ENCODE assay signal across 23 cellular contexts in genomic region chr15:83595191-83595590, GRCh38. TPM values are rescaled to one million over a fixed set of nuclear protein-coding genes. Genes with fewer than 3 reads are reported as not detected.
DNase-seq lines count a peak whose midpoint lies in the region; ATAC-seq and TF ChIP-seq lines count a peak whose summit lies in the region.
"Had no signal": no experiment of that assay in that cellular context is flagged by ENCODE, and none has a peak within 500 bp of the region (broad histone marks: within the 10 kb centered on the region; RNA-seq: fewer than 3 reads in every experiment).

No MANE protein-coding gene starts in this region.

- WGBS in prostate gland = 48% methylated on average over 1 of the region's 1 CpG

- H3K4me1 ChIP-seq in HEK293 (ENCODE audit: control insufficient read depth, insufficient read depth, low read length) = no peaks in the 10 kb centered on the region
- H3K4me1 ChIP-seq in prostate gland (replicated peaks) = peaks cover 4% of the 10 kb centered on the region
- H3K4me1 ChIP-seq: A549, BE2C had no signal

- H3K36me3 ChIP-seq in HEK293 (ENCODE audit: control insufficient read depth in 2 of 2, insufficient read depth in 1 of 2, low read length in 2 of 2) = no peaks in the 10 kb centered on the region; a peak in 1 of 3 replicates
- no peaks in the 10 kb centered on the region for H3K36me3 ChIP-seq in prostate gland
- H3K36me3 ChIP-seq: BE2C; BLaER1 treated with 17β-estradiol and CSF1 and Interleukin-3, amounts not matched to agents 10 nM and 100 nM had no signal

- H3K4me3 ChIP-seq in HEK293 (ENCODE audit: low read depth, low read length) (no peak overlapping the region), prostate gland (no peak overlapping the region)
- H3K4me3 ChIP-seq: A549; BLaER1 treated with 17β-estradiol and CSF1 and Interleukin-3, amounts not matched to agents 10 nM and 100 nM; GM23338 had no signal

- TF ChIP-seq CTCF in HEK293 (tag by site-specific recombination; IDR thresholded peaks at IDR 0.05) = no peak
- TF ChIP-seq CTCF in VCaP (conservative IDR thresholded peaks at IDR 0.05) = no peak
- no peak for TF ChIP-seq CTCF in prostate gland (IDR thresholded peaks at IDR 0.05)
- TF ChIP-seq CTCF in GM10248 (IDR thresholded peaks at IDR 0.05; ENCODE audit: control extremely low read depth, extremely low read depth, low read depth, missing control alignments) = no peak

- POLR2A ChIA-PET in HEK293 (lab: Yijun Ruan, JAX) (no interaction called here), GM10248 (lab: Yijun Ruan, JAX) (no interaction called here)

- DNase-seq in epithelial cell of prostate (ENCODE audit: low read depth, low spot score) (peak; percentile 37), prostate gland (ENCODE audit: low spot score) (peak; percentile 21), cerebellar nuclear complex (lab: John Stamatoyannopoulos, UW) (no peak), GM10248 (ENCODE audit: extremely low spot score) (no peak)
- DNase-seq: 8988T; ACHN; AML-193; BE2C; CD4-positive, alpha-beta T cell; CD8-positive, alpha-beta memory T cell; DMS 273 treated with DMSO at 0.1 percent for 48 hours; DMS79; EL; GDM1; H9; HFFc6 had no signal

- no peak overlapping the region for H3K27ac ChIP-seq in HEK293 (ENCODE audit: extremely low read depth, low read depth, low read length)
- H3K27ac ChIP-seq in VCaP = peak overlapping the region; percentile 29
- H3K27ac ChIP-seq in epithelial cell of prostate = peak overlapping the region; percentile 58
- H3K27ac ChIP-seq in prostate gland = no peak overlapping the region
- H3K27ac ChIP-seq: A549; BLaER1 treated with 17β-estradiol and CSF1 and Interleukin-3, amounts not matched to agents 10 nM and 100 nM had no signal

- ATAC-seq in HG03025 (IDR thresholded peaks at IDR 0.05; ENCODE audit: low FRiP score, unreplicated experiment) = no peak
- ATAC-seq: A549, GM23338, HCT116 had no signal

- H3K9me3 ChIP-seq in HEK293 (ENCODE audit: control insufficient read depth, insufficient read depth, low read depth, low read length) (no peaks in the 10 kb centered on the region), prostate gland (no peaks in the 10 kb centered on the region)
- H3K9me3 ChIP-seq: A549, BE2C had no signal

- TF ChIP-seq POLR2A in prostate gland (IDR thresholded peaks at IDR 0.05) = no peak

- no peaks in the 10 kb centered on the region for H3K27me3 ChIP-seq in prostate gland (replicated peaks; ENCODE audit: insufficient read depth)
- H3K27me3 ChIP-seq: BE2C; BLaER1 treated with 17β-estradiol and CSF1 and Interleukin-3, amounts not matched to agents 10 nM and 100 nM had no signal

- CTCF ChIA-PET in HEK293 (lab: Yijun Ruan, JAX) (interaction anchor here (0.6 kb wide), 1 partner anchor 24 kb away, joined by 3 read pairs; no protein-coding TSS in a partner anchor), GM10248 (lab: Yijun Ruan, JAX) (no interaction called here)

- intact Hi-C loops in prostate gland (cut with DNase I) = no loop called here

TF ChIP-seq in HEK293, 187 proteins besides CTCF, POLR2A, EP300 and RAD21:
- TF ChIP-seq TRIM28 (IDR thresholded peaks at IDR 0.05; ENCODE audit: borderline replicate concordance, low read length) (0 out of 2 replicates have a peak, but pooled peaks have one; percentile 35), ZNF146 (tag by site-specific recombination; IDR thresholded peaks at IDR 0.05) (0 out of 2 replicates have a peak, but pooled peaks have one; percentile 11)
- TF ChIP-seq, protein P1, sequence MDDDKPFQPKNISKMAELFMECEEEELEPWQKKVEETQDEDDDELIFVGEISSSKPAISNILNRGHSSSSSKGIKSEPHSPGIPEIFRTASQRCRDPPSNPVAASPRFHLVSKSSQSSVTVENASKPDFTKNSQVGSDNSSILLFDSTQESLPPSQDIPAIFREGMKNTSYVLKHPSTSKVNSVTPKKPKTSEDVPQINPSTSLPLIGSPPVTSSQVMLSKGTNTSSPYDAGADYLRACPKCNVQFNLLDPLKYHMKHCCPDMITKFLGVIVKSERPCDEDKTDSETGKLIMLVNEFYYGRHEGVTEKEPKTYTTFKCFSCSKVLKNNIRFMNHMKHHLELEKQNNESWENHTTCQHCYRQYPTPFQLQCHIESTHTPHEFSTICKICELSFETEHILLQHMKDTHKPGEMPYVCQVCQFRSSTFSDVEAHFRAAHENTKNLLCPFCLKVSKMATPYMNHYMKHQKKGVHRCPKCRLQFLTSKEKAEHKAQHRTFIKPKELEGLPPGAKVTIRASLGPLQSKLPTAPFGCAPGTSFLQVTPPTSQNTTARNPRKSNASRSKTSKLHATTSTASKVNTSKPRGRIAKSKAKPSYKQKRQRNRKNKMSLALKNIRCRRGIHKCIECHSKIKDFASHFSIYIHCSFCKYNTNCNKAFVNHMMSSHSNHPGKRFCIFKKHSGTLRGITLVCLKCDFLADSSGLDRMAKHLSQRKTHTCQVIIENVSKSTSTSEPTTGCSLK (tag by site-specific recombination; IDR thresholded peaks at IDR 0.05) = no peak

RNA-seq across cellular contexts. Expression of gene ADAMTSL3, which starts 58.7 kb away (rescaled TPM):
- 10 to 100 TPM in 1 of 2 donors, 1 to 10 TPM in 1; 4.5 to 25.2 TPM for total RNA-seq in prostate gland
- total RNA-seq: CD4-positive, alpha-beta T cell; CD8-positive, alpha-beta memory T cell; HFFc6 had no signal

Comparison
In these comparisons a context has a peak if more than half of its experiments do, and no peak if none do; other contexts are left out.
1. H3K27ac ChIP-seq: peak in VCaP (single experiment) and epithelial cell of prostate (single experiment); none in HEK293 (single experiment) and prostate gland (0 of 2).
2. DNase-seq: peak in epithelial cell of prostate (single experiment) and prostate gland (single experiment); none in cerebellar nuclear complex (0 of 2) and GM10248 (single experiment).